In genomic region chr13:106917024-106917491, GRCh38 we compare ENCODE assay signal across 1 cellular context.
TF ChIP-seq lines count a peak whose summit lies in the region.

No MANE protein-coding gene starts in this region.

TF ChIP-seq in GM23338, 12 proteins besides CTCF, POLR2A, EP300 and RAD21 (continued from another document):
- TF ChIP-seq REST (IDR thresholded peaks at IDR 0.05; ENCODE audit: unreplicated experiment), result no peak
